Comparison of ENCODE assay signal across 8 cellular contexts in genomic region chr17:76354317-76354729, GRCh38. TPM values are rescaled to one million over a fixed set of nuclear protein-coding genes. Genes with fewer than 3 reads are reported as not detected.
DNase-seq lines count a peak whose midpoint lies in the region; ATAC-seq and TF ChIP-seq lines count a peak whose summit lies in the region.

No MANE protein-coding gene starts in this region.

- peaks cover 18% of the 10 kb centered on the region for H3K4me1 Mint-ChIP-seq in T-helper 17 cell

- H3K4me3 ChIP-seq in gastroesophageal sphincter, result peak overlapping the region; percentile 95 to 97
- H3K4me3 ChIP-seq in skeletal muscle cell (ENCODE audit: low read depth, low read length), result peak overlapping the region; percentile 83

- H3K4me3 Mint-ChIP-seq in T-helper 17 cell, result peak overlapping the region; percentile 98

- H3K4me1 ChIP-seq in gastroesophageal sphincter, result peaks cover 0 to 27% (median 4%) of the 10 kb centered on the region in 3 donors

- no peaks in the 10 kb centered on the region for H3K36me3 ChIP-seq in gastroesophageal sphincter

- H3K27me3 ChIP-seq in gastroesophageal sphincter, result no peaks in the 10 kb centered on the region

- ATAC-seq in GM21717 (IDR thresholded peaks at IDR 0.05; ENCODE audit: unreplicated experiment) (peak; percentile 3), T-helper 17 cell (no peak), gastroesophageal sphincter (no peak), GM19463 (IDR thresholded peaks at IDR 0.05; ENCODE audit: unreplicated experiment) (no peak), GM21367 (IDR thresholded peaks at IDR 0.05; ENCODE audit: unreplicated experiment) (no peak), HG03045 (IDR thresholded peaks at IDR 0.05; ENCODE audit: unreplicated experiment) (no peak)

- 1 to 2% methylated on average over 15 to 18 of the region's 18 CpGs for WGBS in gastroesophageal sphincter (ENCODE audit: low coverage in 1 of 2), 2 donors

- no peak for TF ChIP-seq CTCF in gastroesophageal sphincter (IDR thresholded peaks at IDR 0.05)

- no peak for TF ChIP-seq POLR2A in gastroesophageal sphincter (IDR thresholded peaks at IDR 0.05)

- H3K36me3 Mint-ChIP-seq in T-helper 17 cell (ENCODE audit: low read depth), result no peaks in the 10 kb centered on the region

- peak overlapping the region; percentile 92 for H3K27ac Mint-ChIP-seq in T-helper 17 cell

- no peaks in the 10 kb centered on the region for H3K27me3 Mint-ChIP-seq in T-helper 17 cell

- no peak for TF ChIP-seq EP300 in gastroesophageal sphincter (IDR thresholded peaks at IDR 0.05)

- no peaks in the 10 kb centered on the region for H3K9me3 ChIP-seq in T-helper 17 cell (ENCODE audit: control insufficient read depth, low read length, poor library complexity, severe bottlenecking)
- H3K9me3 ChIP-seq in gastroesophageal sphincter, result no peaks in the 10 kb centered on the region

- no peak for DNase-seq in T-helper 17 cell
- no peak for DNase-seq in skeletal muscle cell (ENCODE audit: low read depth)
- DNase-seq in mesenteric fat pad (ENCODE audit: low spot score), result no peak

- H3K27ac ChIP-seq in gastroesophageal sphincter, result peak overlapping the region in 3 of 4 donors; percentile 88 to 90 (median 89)

RNA-seq across cellular contexts. Expression of gene PRPSAP1, which starts 0.6 kb away (rescaled TPM):
- total RNA-seq in T-helper 17 cell (10 to 100 TPM; 19.4 to 22.1 TPM), gastroesophageal sphincter (10 to 100 TPM; 44.7 to 48.5 (median 46.6) TPM), mesenteric fat pad (38.2 TPM)

RNA-seq across cellular contexts. Expression of gene SPHK1, which starts 30.1 kb away (rescaled TPM):
- total RNA-seq in T-helper 17 cell, result 1 to 10 TPM; 2.4 to 6.0 TPM
- total RNA-seq in gastroesophageal sphincter, result 10 to 100 TPM; 14.7 to 29.2 (median 18.9) TPM
- 26.5 TPM for total RNA-seq in mesenteric fat pad

RNA-seq across cellular contexts. Expression of gene QRICH2, which starts 46.2 kb away (rescaled TPM):
- total RNA-seq in T-helper 17 cell, result 1 to 10 TPM; 1.7 to 3.6 TPM
- total RNA-seq in gastroesophageal sphincter, result 1 to 10 TPM; 1.7 to 2.7 (median 2.0) TPM
- 1.3 TPM for total RNA-seq in mesenteric fat pad
